In genomic region chr1:240833057-240833456, GRCh38 we compare ENCODE assay signal across 23 cellular contexts.
A peak's percentile ranks its signal among the peaks of the same experiment; 100 is the strongest.
DNase-seq lines count a peak whose midpoint lies in the region; ATAC-seq, FAIRE-seq and TF ChIP-seq lines count a peak whose summit lies in the region.
"Had no signal": no experiment of that assay in that cellular context is flagged by ENCODE, and none has a peak within 500 bp of the region (broad histone marks: within the 10 kb centered on the region; RNA-seq: fewer than 3 reads in every experiment).

No MANE protein-coding gene starts in this region.

- H4K20me1 ChIP-seq in astrocyte (ENCODE audit: insufficient read depth, low read length): no peaks in the 10 kb centered on the region
- H4K20me1 ChIP-seq: BLaER1 had no signal

- H3K27me3 ChIP-seq in astrocyte (ENCODE audit: insufficient read depth, low read length): no peaks in the 10 kb centered on the region
- H3K27me3 ChIP-seq: BLaER1 had no signal

- intact Hi-C loops in activated CD8-positive, alpha-beta T cell treated with anti-CD3 and anti-CD28 coated beads for 36 hours (cut with micrococcal nuclease): no loop called here

- DNase-seq in activated CD8-positive, alpha-beta T cell treated with anti-CD3 and anti-CD28 coated beads, Interleukin-2, amount 10 ng/mL, durations not matched to agents 7 days and 5 days: no peak
- no peak for DNase-seq in activated CD8-positive, alpha-beta T cell treated with anti-CD3 and anti-CD28 coated beads for 36 hours
- DNase-seq in RWPE1 (ENCODE audit: low spot score) (peak; percentile 56), astrocyte (ENCODE audit: low read depth) (peak; percentile 3), T1000 (lab: John Stamatoyannopoulos, UW) (no peak), GM19239 (ENCODE audit: insufficient read length, low spot score) (no peak)
- DNase-seq: CD4-positive, alpha-beta memory T cell; DMS153; DMS79; GDM1; HFFc6; IMR-90 had no signal

- no peaks in the 10 kb centered on the region for H3K36me3 Mint-ChIP-seq in activated CD8-positive, alpha-beta T cell treated with anti-CD3 and anti-CD28 coated beads, Interleukin-2, amount 10 ng/mL, durations not matched to agents 7 days and 5 days (ENCODE audit: low read depth)
- H3K36me3 Mint-ChIP-seq in activated CD8-positive, alpha-beta T cell treated with anti-CD3 and anti-CD28 coated beads for 36 hours (ENCODE audit: low read depth): no peaks in the 10 kb centered on the region
- no peaks in the 10 kb centered on the region for H3K36me3 Mint-ChIP-seq in astrocyte (ENCODE audit: low read depth, unreplicated experiment)
- H3K36me3 Mint-ChIP-seq: CD14-positive monocyte; CD4-positive, alpha-beta memory T cell had no signal

- H3K4me3 Mint-ChIP-seq in activated CD8-positive, alpha-beta T cell treated with anti-CD3 and anti-CD28 coated beads, Interleukin-2, amount 10 ng/mL, durations not matched to agents 7 days and 5 days: no peak overlapping the region
- H3K4me3 Mint-ChIP-seq in activated CD8-positive, alpha-beta T cell treated with anti-CD3 and anti-CD28 coated beads for 36 hours: no peak overlapping the region
- no peak overlapping the region for H3K4me3 Mint-ChIP-seq in astrocyte (ENCODE audit: unreplicated experiment)
- H3K4me3 Mint-ChIP-seq: CD14-positive monocyte; CD4-positive, alpha-beta memory T cell; GM23338; HFFc6 had no signal

- H3K36me3 ChIP-seq in astrocyte (ENCODE audit: insufficient read depth, low read length): no peaks in the 10 kb centered on the region
- H3K36me3 ChIP-seq: BLaER1 had no signal

- H3K4me2 ChIP-seq in astrocyte (ENCODE audit: low read length): no peak overlapping the region
- H3K4me2 ChIP-seq: BLaER1, GM23338 had no signal

- POLR2A ChIA-PET in activated CD8-positive, alpha-beta T cell treated with anti-CD3 and anti-CD28 coated beads, Interleukin-2, amount 10 ng/mL, durations not matched to agents 7 days and 5 days (lab: Charles Lee): no interaction called here
- POLR2A ChIA-PET in activated CD8-positive, alpha-beta T cell treated with anti-CD3 and anti-CD28 coated beads for 36 hours (lab: Charles Lee): no interaction called here
- POLR2A ChIA-PET in RWPE1 (lab: Yijun Ruan, JAX; ENCODE audit: low non-redundant PET): no interaction called here

- H3K27ac Mint-ChIP-seq in activated CD8-positive, alpha-beta T cell treated with anti-CD3 and anti-CD28 coated beads, Interleukin-2, amount 10 ng/mL, durations not matched to agents 7 days and 5 days: peak overlapping the region; percentile 50
- no peak overlapping the region for H3K27ac Mint-ChIP-seq in activated CD8-positive, alpha-beta T cell treated with anti-CD3 and anti-CD28 coated beads for 36 hours
- no peak overlapping the region for H3K27ac Mint-ChIP-seq in astrocyte (ENCODE audit: unreplicated experiment)
- H3K27ac Mint-ChIP-seq: CD14-positive monocyte; CD4-positive, alpha-beta memory T cell; GM23338; HFFc6 had no signal

- H3K4me3 ChIP-seq in astrocyte (ENCODE audit: insufficient read depth, low read depth, low read length): no peak overlapping the region
- H3K4me3 ChIP-seq: BLaER1, GM23338 had no signal

- H2AFZ ChIP-seq in astrocyte (ENCODE audit: low read depth, low read length): no peak overlapping the region
- H2AFZ ChIP-seq: GM23338 had no signal

- no peak for TF ChIP-seq CTCF in activated CD8-positive, alpha-beta T cell treated with anti-CD3 and anti-CD28 coated beads for 36 hours (IDR thresholded peaks at IDR 0.05)
- no peak for TF ChIP-seq CTCF in RWPE1 (conservative IDR thresholded peaks at IDR 0.05; ENCODE audit: low read depth)
- TF ChIP-seq CTCF in astrocyte (IDR thresholded peaks at IDR 0.05; ENCODE audit: insufficient read depth, low read depth, low read length): no peak

- H3K4me1 ChIP-seq in astrocyte (ENCODE audit: insufficient read depth, low read length): no peaks in the 10 kb centered on the region
- H3K4me1 ChIP-seq: BLaER1 had no signal

- H3K79me2 ChIP-seq in astrocyte (ENCODE audit: insufficient read depth, low read length): no peaks in the 10 kb centered on the region

- no peak overlapping the region for H3K9ac ChIP-seq in astrocyte (ENCODE audit: low read length)
- H3K9ac ChIP-seq: BLaER1 had no signal

- no peaks in the 10 kb centered on the region for H3K9me3 Mint-ChIP-seq in activated CD8-positive, alpha-beta T cell treated with anti-CD3 and anti-CD28 coated beads, Interleukin-2, amount 10 ng/mL, durations not matched to agents 7 days and 5 days (ENCODE audit: insufficient read depth)
- H3K9me3 Mint-ChIP-seq in activated CD8-positive, alpha-beta T cell treated with anti-CD3 and anti-CD28 coated beads for 36 hours: peaks cover 3% of the 10 kb centered on the region
- H3K9me3 Mint-ChIP-seq in astrocyte (ENCODE audit: unreplicated experiment): no peaks in the 10 kb centered on the region
- H3K9me3 Mint-ChIP-seq: GM23338, HFFc6 had no signal

- FAIRE-seq in astrocyte (lab: Jason Lieb, UNC) (no peak), GM19239 (lab: Jason Lieb, UNC) (no peak)
- FAIRE-seq: GM12892, GM18507, H54, HTR-8/SVneo had no signal

- H3K4me1 Mint-ChIP-seq in activated CD8-positive, alpha-beta T cell treated with anti-CD3 and anti-CD28 coated beads, Interleukin-2, amount 10 ng/mL, durations not matched to agents 7 days and 5 days (ENCODE audit: low read depth): no peaks in the 10 kb centered on the region
- no peaks in the 10 kb centered on the region for H3K4me1 Mint-ChIP-seq in activated CD8-positive, alpha-beta T cell treated with anti-CD3 and anti-CD28 coated beads for 36 hours (ENCODE audit: low read depth)
- H3K4me1 Mint-ChIP-seq in astrocyte (ENCODE audit: low read depth, unreplicated experiment): peaks cover 2% of the 10 kb centered on the region
- H3K4me1 Mint-ChIP-seq: CD14-positive monocyte; CD4-positive, alpha-beta memory T cell; GM23338 had no signal

- CTCF ChIA-PET in activated CD8-positive, alpha-beta T cell treated with anti-CD3 and anti-CD28 coated beads, Interleukin-2, amount 10 ng/mL, durations not matched to agents 7 days and 5 days (lab: Charles Lee): no interaction called here
- CTCF ChIA-PET in activated CD8-positive, alpha-beta T cell treated with anti-CD3 and anti-CD28 coated beads for 36 hours (lab: Charles Lee): interaction anchor here (1.0 kb wide), 1 partner anchor 44 kb away, joined by 3 read pairs; no protein-coding TSS in a partner anchor
- CTCF ChIA-PET in RWPE1 (lab: Yijun Ruan, JAX): no interaction called here

- H3K27me3 Mint-ChIP-seq in activated CD8-positive, alpha-beta T cell treated with anti-CD3 and anti-CD28 coated beads, Interleukin-2, amount 10 ng/mL, durations not matched to agents 7 days and 5 days (ENCODE audit: low read depth): no peaks in the 10 kb centered on the region
- H3K27me3 Mint-ChIP-seq in activated CD8-positive, alpha-beta T cell treated with anti-CD3 and anti-CD28 coated beads for 36 hours: no peaks in the 10 kb centered on the region
- no peaks in the 10 kb centered on the region for H3K27me3 Mint-ChIP-seq in astrocyte (ENCODE audit: low read depth, unreplicated experiment)
- H3K27me3 Mint-ChIP-seq: CD4-positive, alpha-beta memory T cell had no signal

- no peak for ATAC-seq in activated CD8-positive, alpha-beta T cell treated with anti-CD3 and anti-CD28 coated beads, Interleukin-2, amount 10 ng/mL, durations not matched to agents 7 days and 5 days
- no peak for ATAC-seq in activated CD8-positive, alpha-beta T cell treated with anti-CD3 and anti-CD28 coated beads for 36 hours
- ATAC-seq in HG02870 (IDR thresholded peaks at IDR 0.05; ENCODE audit: unreplicated experiment): no peak
- ATAC-seq: GM23338, HCT116 had no signal

- no peaks in the 10 kb centered on the region for H3K9me3 ChIP-seq in astrocyte (ENCODE audit: insufficient read depth, low read depth, low read length)
- H3K9me3 ChIP-seq: BLaER1 had no signal

- H3K27ac ChIP-seq in RWPE1 (no peak overlapping the region), astrocyte (ENCODE audit: low read depth, low read length) (no peak overlapping the region)
- H3K27ac ChIP-seq: 22Rv1, BLaER1, HL-60 had no signal

Comparison
In these comparisons a context has a peak if more than half of its experiments do, and no peak if none do; other contexts are left out.
1. DNase-seq: peak in RWPE1 (single experiment) and astrocyte (single experiment); none in activated CD8-positive, alpha-beta T cell treated with anti-CD3 and anti-CD28 coated beads, Interleukin-2, amount 10 ng/mL, durations not matched to agents 7 days and 5 days (single experiment), activated CD8-positive, alpha-beta T cell treated with anti-CD3 and anti-CD28 coated beads for 36 hours (single experiment), T1000 (single experiment) and GM19239 (single experiment).